In the genomic region with DNA sequence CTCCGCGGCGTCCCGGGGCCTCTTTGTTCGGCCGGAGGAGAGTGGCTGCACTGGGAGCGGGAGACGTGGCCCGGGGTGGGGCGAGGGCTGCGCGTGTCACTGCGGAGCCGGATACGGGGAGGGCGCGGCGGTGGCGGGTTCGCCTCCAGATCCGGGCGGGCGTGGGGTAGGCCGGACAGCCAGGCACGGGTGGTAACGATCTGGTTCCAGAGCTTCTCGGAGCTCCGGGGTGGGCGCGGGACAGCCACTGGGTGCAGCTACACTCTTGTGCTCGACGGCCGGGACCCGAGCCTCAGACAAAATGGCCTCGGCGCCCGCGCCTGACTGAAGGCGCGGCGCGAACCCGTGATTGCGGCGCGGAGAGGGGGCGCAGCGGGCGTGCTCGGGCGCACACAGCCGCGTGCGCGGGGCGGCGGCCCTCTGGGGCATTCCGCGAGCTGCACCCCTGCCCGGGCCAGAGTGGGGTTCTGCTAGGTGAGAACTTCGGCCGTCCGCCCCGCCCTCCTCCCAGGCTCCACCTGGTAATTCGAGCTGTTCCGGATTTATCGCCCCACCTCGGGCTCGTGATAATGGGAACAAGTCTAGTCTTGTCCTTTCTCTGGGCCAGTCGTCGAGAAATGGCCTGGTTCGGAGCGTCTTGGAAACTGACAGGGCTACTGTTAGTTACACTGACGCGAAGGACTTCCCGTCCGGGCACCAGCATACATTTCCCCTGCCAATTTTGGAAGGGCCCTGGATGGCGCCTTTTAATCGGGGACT, we compare ENCODE assay signal across 1 cellular context.
A peak's percentile ranks its signal among the peaks of the same experiment; 100 is the strongest.
TF ChIP-seq lines count a peak whose summit lies in the region.

No MANE protein-coding gene starts in this region.

TF ChIP-seq in HepG2, 621 proteins besides CTCF, POLR2A, EP300 and RAD21 (continued from another document and continues in another):
- peak; percentile 59; the same call in 1 of the 2 replicates for TF ChIP-seq ZNF768 (CRISPR knock-in tag; IDR thresholded peaks at IDR 0.05)
- no peak for TF ChIP-seq NCOA5 (CRISPR knock-in tag; IDR thresholded peaks at IDR 0.05)
- peak; percentile 37; the same call in 1 of the 2 replicates for TF ChIP-seq FOXK1 (CRISPR knock-in tag; IDR thresholded peaks at IDR 0.05; ENCODE audit: borderline replicate concordance, low read depth)
- TF ChIP-seq CREM (IDR thresholded peaks at IDR 0.05): no peak
- no peak for TF ChIP-seq CREM (CRISPR knock-in tag; IDR thresholded peaks at IDR 0.05)
- TF ChIP-seq SP5 (CRISPR knock-in tag; IDR thresholded peaks at IDR 0.05; ENCODE audit: borderline replicate concordance, low read depth): peak; percentile 87
- TF ChIP-seq ZNF615 (CRISPR knock-in tag; IDR thresholded peaks at IDR 0.05; ENCODE audit: borderline replicate concordance): peak; percentile 75; the same call in 1 of the 2 replicates
- TF ChIP-seq, protein P1, sequence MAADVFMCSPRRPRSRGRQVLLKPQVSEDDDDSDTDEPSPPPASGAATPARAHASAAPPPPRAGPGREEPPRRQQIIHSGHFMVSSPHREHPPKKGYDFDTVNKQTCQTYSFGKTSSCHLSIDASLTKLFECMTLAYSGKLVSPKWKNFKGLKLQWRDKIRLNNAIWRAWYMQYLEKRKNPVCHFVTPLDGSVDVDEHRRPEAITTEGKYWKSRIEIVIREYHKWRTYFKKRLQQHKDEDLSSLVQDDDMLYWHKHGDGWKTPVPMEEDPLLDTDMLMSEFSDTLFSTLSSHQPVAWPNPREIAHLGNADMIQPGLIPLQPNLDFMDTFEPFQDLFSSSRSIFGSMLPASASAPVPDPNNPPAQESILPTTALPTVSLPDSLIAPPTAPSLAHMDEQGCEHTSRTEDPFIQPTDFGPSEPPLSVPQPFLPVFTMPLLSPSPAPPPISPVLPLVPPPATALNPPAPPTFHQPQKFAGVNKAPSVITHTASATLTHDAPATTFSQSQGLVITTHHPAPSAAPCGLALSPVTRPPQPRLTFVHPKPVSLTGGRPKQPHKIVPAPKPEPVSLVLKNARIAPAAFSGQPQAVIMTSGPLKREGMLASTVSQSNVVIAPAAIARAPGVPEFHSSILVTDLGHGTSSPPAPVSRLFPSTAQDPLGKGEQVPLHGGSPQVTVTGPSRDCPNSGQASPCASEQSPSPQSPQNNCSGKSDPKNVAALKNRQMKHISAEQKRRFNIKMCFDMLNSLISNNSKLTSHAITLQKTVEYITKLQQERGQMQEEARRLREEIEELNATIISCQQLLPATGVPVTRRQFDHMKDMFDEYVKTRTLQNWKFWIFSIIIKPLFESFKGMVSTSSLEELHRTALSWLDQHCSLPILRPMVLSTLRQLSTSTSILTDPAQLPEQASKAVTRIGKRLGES (CRISPR knock-in tag; IDR thresholded peaks at IDR 0.05; ENCODE audit: borderline replicate concordance): 0 out of 2 replicates have a peak, but pooled peaks have one; percentile 45
- TF ChIP-seq PBX3 (CRISPR knock-in tag; IDR thresholded peaks at IDR 0.05; ENCODE audit: borderline replicate concordance): no peak
- TF ChIP-seq ZNF776 (CRISPR knock-in tag; IDR thresholded peaks at IDR 0.05): peak; percentile 66; the same call in 1 of the 2 replicates
- peak; percentile 64 for TF ChIP-seq ASH2L (IDR thresholded peaks at IDR 0.05; ENCODE audit: insufficient read length, low read depth, low read length)
- TF ChIP-seq DPF2 (CRISPR knock-in tag; IDR thresholded peaks at IDR 0.05; ENCODE audit: borderline replicate concordance, low read depth): no peak
- TF ChIP-seq, protein P2, sequence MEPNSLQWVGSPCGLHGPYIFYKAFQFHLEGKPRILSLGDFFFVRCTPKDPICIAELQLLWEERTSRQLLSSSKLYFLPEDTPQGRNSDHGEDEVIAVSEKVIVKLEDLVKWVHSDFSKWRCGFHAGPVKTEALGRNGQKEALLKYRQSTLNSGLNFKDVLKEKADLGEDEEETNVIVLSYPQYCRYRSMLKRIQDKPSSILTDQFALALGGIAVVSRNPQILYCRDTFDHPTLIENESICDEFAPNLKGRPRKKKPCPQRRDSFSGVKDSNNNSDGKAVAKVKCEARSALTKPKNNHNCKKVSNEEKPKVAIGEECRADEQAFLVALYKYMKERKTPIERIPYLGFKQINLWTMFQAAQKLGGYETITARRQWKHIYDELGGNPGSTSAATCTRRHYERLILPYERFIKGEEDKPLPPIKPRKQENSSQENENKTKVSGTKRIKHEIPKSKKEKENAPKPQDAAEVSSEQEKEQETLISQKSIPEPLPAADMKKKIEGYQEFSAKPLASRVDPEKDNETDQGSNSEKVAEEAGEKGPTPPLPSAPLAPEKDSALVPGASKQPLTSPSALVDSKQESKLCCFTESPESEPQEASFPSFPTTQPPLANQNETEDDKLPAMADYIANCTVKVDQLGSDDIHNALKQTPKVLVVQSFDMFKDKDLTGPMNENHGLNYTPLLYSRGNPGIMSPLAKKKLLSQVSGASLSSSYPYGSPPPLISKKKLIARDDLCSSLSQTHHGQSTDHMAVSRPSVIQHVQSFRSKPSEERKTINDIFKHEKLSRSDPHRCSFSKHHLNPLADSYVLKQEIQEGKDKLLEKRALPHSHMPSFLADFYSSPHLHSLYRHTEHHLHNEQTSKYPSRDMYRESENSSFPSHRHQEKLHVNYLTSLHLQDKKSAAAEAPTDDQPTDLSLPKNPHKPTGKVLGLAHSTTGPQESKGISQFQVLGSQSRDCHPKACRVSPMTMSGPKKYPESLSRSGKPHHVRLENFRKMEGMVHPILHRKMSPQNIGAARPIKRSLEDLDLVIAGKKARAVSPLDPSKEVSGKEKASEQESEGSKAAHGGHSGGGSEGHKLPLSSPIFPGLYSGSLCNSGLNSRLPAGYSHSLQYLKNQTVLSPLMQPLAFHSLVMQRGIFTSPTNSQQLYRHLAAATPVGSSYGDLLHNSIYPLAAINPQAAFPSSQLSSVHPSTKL (CRISPR knock-in tag; IDR thresholded peaks at IDR 0.05): peak; percentile 36; the same call in 1 of the 2 replicates
- TF ChIP-seq TOPORS (CRISPR knock-in tag; IDR thresholded peaks at IDR 0.05): peak; percentile 82; the same call in 1 of the 2 replicates
- TF ChIP-seq ETS1 (CRISPR knock-in tag; IDR thresholded peaks at IDR 0.05): no peak
- no peak for TF ChIP-seq PLSCR1 (CRISPR knock-in tag; IDR thresholded peaks at IDR 0.05; ENCODE audit: borderline replicate concordance)
- peak; percentile 73 for TF ChIP-seq ZFX (CRISPR knock-in tag; IDR thresholded peaks at IDR 0.05; ENCODE audit: low read depth)
- peak; percentile 65; the same call in 1 of the 2 replicates for TF ChIP-seq RNF2 (conservative IDR thresholded peaks at IDR 0.05; ENCODE audit: low read depth)
- peak; percentile 42 for TF ChIP-seq NKX3-1 (CRISPR knock-in tag; IDR thresholded peaks at IDR 0.05)
- TF ChIP-seq, protein P3, sequence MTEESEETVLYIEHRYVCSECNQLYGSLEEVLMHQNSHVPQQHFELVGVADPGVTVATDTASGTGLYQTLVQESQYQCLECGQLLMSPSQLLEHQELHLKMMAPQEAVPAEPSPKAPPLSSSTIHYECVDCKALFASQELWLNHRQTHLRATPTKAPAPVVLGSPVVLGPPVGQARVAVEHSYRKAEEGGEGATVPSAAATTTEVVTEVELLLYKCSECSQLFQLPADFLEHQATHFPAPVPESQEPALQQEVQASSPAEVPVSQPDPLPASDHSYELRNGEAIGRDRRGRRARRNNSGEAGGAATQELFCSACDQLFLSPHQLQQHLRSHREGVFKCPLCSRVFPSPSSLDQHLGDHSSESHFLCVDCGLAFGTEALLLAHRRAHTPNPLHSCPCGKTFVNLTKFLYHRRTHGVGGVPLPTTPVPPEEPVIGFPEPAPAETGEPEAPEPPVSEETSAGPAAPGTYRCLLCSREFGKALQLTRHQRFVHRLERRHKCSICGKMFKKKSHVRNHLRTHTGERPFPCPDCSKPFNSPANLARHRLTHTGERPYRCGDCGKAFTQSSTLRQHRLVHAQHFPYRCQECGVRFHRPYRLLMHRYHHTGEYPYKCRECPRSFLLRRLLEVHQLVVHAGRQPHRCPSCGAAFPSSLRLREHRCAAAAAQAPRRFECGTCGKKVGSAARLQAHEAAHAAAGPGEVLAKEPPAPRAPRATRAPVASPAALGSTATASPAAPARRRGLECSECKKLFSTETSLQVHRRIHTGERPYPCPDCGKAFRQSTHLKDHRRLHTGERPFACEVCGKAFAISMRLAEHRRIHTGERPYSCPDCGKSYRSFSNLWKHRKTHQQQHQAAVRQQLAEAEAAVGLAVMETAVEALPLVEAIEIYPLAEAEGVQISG (CRISPR knock-in tag; IDR thresholded peaks at IDR 0.05): peak; percentile 89; the same call in 1 of the 2 replicates
- TF ChIP-seq ZSCAN20 (CRISPR knock-in tag; IDR thresholded peaks at IDR 0.05; ENCODE audit: borderline replicate concordance): peak; percentile 88; the same call in 1 of the 2 replicates
- no peak for TF ChIP-seq ZNF704 (CRISPR knock-in tag; IDR thresholded peaks at IDR 0.05; ENCODE audit: borderline replicate concordance)
- TF ChIP-seq ZKSCAN5 (CRISPR knock-in tag; IDR thresholded peaks at IDR 0.05): no peak
- TF ChIP-seq ZNF354B (CRISPR knock-in tag; IDR thresholded peaks at IDR 0.05): 0 out of 2 replicates have a peak, but pooled peaks have one; percentile 72
- peak; percentile 86 for TF ChIP-seq POLR2AphosphoS5 (IDR thresholded peaks at IDR 0.05; ENCODE audit: low read depth, low read length)
- TF ChIP-seq NCOA2 (CRISPR knock-in tag; IDR thresholded peaks at IDR 0.05): peak; percentile 59; the same call in 1 of the 2 replicates
- peak; percentile 79 for TF ChIP-seq ZNF777 (CRISPR knock-in tag; IDR thresholded peaks at IDR 0.05)
- TF ChIP-seq TBX3 (IDR thresholded peaks at IDR 0.05; ENCODE audit: borderline replicate concordance): no peak
- peak; percentile 97 for TF ChIP-seq ZEB1 (IDR thresholded peaks at IDR 0.05; ENCODE audit: insufficient replicate concordance, low read depth)
- TF ChIP-seq USF2 (IDR thresholded peaks at IDR 0.05; ENCODE audit: low read depth, low read length): no peak
- TF ChIP-seq USF2 (CRISPR knock-in tag; IDR thresholded peaks at IDR 0.05; ENCODE audit: borderline replicate concordance): no peak
- no peak for TF ChIP-seq KAT2B (IDR thresholded peaks at IDR 0.05; ENCODE audit: borderline replicate concordance, low read depth, low read length)
- TF ChIP-seq, protein P4, sequence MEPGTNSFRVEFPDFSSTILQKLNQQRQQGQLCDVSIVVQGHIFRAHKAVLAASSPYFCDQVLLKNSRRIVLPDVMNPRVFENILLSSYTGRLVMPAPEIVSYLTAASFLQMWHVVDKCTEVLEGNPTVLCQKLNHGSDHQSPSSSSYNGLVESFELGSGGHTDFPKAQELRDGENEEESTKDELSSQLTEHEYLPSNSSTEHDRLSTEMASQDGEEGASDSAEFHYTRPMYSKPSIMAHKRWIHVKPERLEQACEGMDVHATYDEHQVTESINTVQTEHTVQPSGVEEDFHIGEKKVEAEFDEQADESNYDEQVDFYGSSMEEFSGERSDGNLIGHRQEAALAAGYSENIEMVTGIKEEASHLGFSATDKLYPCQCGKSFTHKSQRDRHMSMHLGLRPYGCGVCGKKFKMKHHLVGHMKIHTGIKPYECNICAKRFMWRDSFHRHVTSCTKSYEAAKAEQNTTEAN (CRISPR knock-in tag; conservative IDR thresholded peaks at IDR 0.05): peak; percentile 79; the same call in 1 of the 2 replicates
- peak; percentile 92 for TF ChIP-seq KDM5B (CRISPR knock-in tag; IDR thresholded peaks at IDR 0.05; ENCODE audit: borderline replicate concordance)
